ENCODE assay signal across 8 cellular contexts in genomic region chr4:26787461-26788340, GRCh38.
DNase-seq lines count a peak whose midpoint lies in the region; ATAC-seq and TF ChIP-seq lines count a peak whose summit lies in the region.

No MANE protein-coding gene starts in this region.

- H3K27me3 ChIP-seq in CD8-positive, alpha-beta T cell (ENCODE audit: insufficient read depth, low read length), result no peaks in the 10 kb centered on the region
- H3K27me3 ChIP-seq in kidney epithelial cell (ENCODE audit: control insufficient read depth, insufficient read depth, low read length), result no peaks in the 10 kb centered on the region

- POLR2A ChIA-PET in CD8-positive, alpha-beta T cell (lab: Charles Lee), result no interaction called here

- H3K36me3 ChIP-seq in CD8-positive, alpha-beta T cell (ENCODE audit: insufficient read depth, low read length), result no peaks in the 10 kb centered on the region
- no peaks in the 10 kb centered on the region for H3K36me3 ChIP-seq in kidney epithelial cell (ENCODE audit: control insufficient read depth, insufficient read depth, low read length)

- H3K9me3 Mint-ChIP-seq in CD8-positive, alpha-beta T cell, result peaks cover 8% of the 10 kb centered on the region
- H3K9me3 Mint-ChIP-seq in activated naive CD4-positive, alpha-beta T cell treated with anti-CD3 and anti-CD28 coated beads, Interleukin-2, amount 50 U/mL, for 72 hours, result peaks cover 0 to 7% of the 10 kb centered on the region in 2 donors

- peaks cover 11% of the 10 kb centered on the region for H3K4me1 Mint-ChIP-seq in CD8-positive, alpha-beta T cell (ENCODE audit: low read depth)

- ATAC-seq in CD8-positive, alpha-beta T cell, result peak; percentile 74
- ATAC-seq in GM21825 (IDR thresholded peaks at IDR 0.05; ENCODE audit: unreplicated experiment) (peak; percentile 49), HG02763 (IDR thresholded peaks at IDR 0.05; ENCODE audit: unreplicated experiment) (no peak), GM21515 (IDR thresholded peaks at IDR 0.05; ENCODE audit: unreplicated experiment) (no peak)
- ATAC-seq in activated naive CD4-positive, alpha-beta T cell treated with anti-CD3 and anti-CD28 coated beads, Interleukin-2, amount 50 U/mL, for 72 hours, result peak; percentile 93 to 96

- H3K27me3 Mint-ChIP-seq in CD8-positive, alpha-beta T cell (ENCODE audit: low read depth), result no peaks in the 10 kb centered on the region

- DNase-seq in CD8-positive, alpha-beta T cell, result peak in 4 of 7 experiments; percentile 29 to 53 (median 38)
- DNase-seq in NCI-H345 (lab: John Stamatoyannopoulos, UW) (peak; percentile 71), kidney epithelial cell (ENCODE audit: low read depth) (peak; percentile 55)
- peak in 1 of 2 donors; percentile 42 for DNase-seq in activated naive CD4-positive, alpha-beta T cell treated with anti-CD3 and anti-CD28 coated beads, Interleukin-2, amount 50 U/mL, for 72 hours (ENCODE audit: low spot score in 2 of 2)
- peak; percentile 5 to 11 for DNase-seq in stimulated activated CD4-positive, alpha-beta T cell treated with anti-CD3 and anti-CD28 coated beads, Interleukin-2, amount 100 ng/mL, for 48 hours

- no peak overlapping the region for H3K27ac ChIP-seq in CD8-positive, alpha-beta T cell (ENCODE audit: low read depth, low read length)

- intact Hi-C loops in CD8-positive, alpha-beta T cell (cut with DNase I, micrococcal nuclease), result loop anchor here (1.0 kb wide), 1 partner anchor 223 kb away; no protein-coding TSS in a partner anchor

- peaks cover 5% of the 10 kb centered on the region for H3K36me3 Mint-ChIP-seq in CD8-positive, alpha-beta T cell
- H3K36me3 Mint-ChIP-seq in activated naive CD4-positive, alpha-beta T cell treated with anti-CD3 and anti-CD28 coated beads, Interleukin-2, amount 50 U/mL, for 72 hours, result peaks cover 0 to 15% of the 10 kb centered on the region in 2 donors

- H3K4me1 ChIP-seq in CD8-positive, alpha-beta T cell (ENCODE audit: insufficient read depth, low read length), result peaks cover 10% of the 10 kb centered on the region

- H3K4me3 Mint-ChIP-seq in CD8-positive, alpha-beta T cell, result no peak overlapping the region

- no peaks in the 10 kb centered on the region for H3K9me3 ChIP-seq in CD8-positive, alpha-beta T cell (ENCODE audit: low read length)

- CTCF ChIA-PET in CD8-positive, alpha-beta T cell (lab: Charles Lee), result interaction anchor here (0.8 to 3.6 kb wide), 6 partner anchors 11 to 224 kb away, joined by 3 to 30 read pairs (median 4); no protein-coding TSS in a partner anchor

- no peak overlapping the region for H3K4me3 ChIP-seq in CD8-positive, alpha-beta T cell (ENCODE audit: low read depth, low read length)
- no peak overlapping the region for H3K4me3 ChIP-seq in kidney epithelial cell (ENCODE audit: low read depth, low read length)

- peak; percentile 39 for TF ChIP-seq CTCF in CD8-positive, alpha-beta T cell (IDR thresholded peaks at IDR 0.05)
- peak; percentile 28 for TF ChIP-seq CTCF in kidney epithelial cell (IDR thresholded peaks at IDR 0.05; ENCODE audit: insufficient read depth, low read length, poor library complexity, severe bottlenecking)

- no peak overlapping the region for H3K27ac Mint-ChIP-seq in CD8-positive, alpha-beta T cell
- peak overlapping the region; percentile 12 to 41 for H3K27ac Mint-ChIP-seq in activated naive CD4-positive, alpha-beta T cell treated with anti-CD3 and anti-CD28 coated beads, Interleukin-2, amount 50 U/mL, for 72 hours

Comparison
In these comparisons a context has a peak if more than half of its experiments do, and no peak if none do; other contexts are left out.
1. ATAC-seq: peak in CD8-positive, alpha-beta T cell (single experiment), GM21825 (single experiment) and activated naive CD4-positive, alpha-beta T cell treated with anti-CD3 and anti-CD28 coated beads, Interleukin-2, amount 50 U/mL, for 72 hours (2 of 2); none in HG02763 (single experiment) and GM21515 (single experiment).